Comparison of ENCODE assay signal across 21 cellular contexts in the genomic region with DNA sequence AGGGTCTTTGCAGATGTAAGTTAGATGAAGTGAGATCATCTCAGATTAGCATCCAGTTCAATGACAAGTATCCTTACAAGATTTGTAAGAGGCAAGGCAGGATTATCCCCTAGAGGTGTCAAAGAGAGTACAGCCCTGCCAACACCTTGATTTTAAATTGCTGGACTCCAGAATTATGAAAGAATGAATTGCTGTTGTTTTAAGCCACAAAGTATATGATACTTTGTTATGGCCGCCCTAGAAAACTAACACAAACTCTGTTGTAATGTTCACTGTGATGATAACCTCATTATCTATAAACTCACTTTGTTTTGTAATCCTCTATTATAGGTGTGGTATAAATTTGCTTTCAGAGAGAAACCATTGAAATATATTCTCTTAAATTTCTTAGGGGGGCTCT.
DNase-seq lines count a peak whose midpoint lies in the region; ATAC-seq, FAIRE-seq and TF ChIP-seq lines count a peak whose summit lies in the region.
"Had no signal": no experiment of that assay in that cellular context is flagged by ENCODE, and none has a peak within 500 bp of the region (broad histone marks: within the 10 kb centered on the region; RNA-seq: fewer than 3 reads in every experiment).

No MANE protein-coding gene starts in this region.

- no peak for TF ChIP-seq CTCF in D721Med (IDR thresholded peaks at IDR 0.05; ENCODE audit: insufficient read depth, missing control alignments)
- no peak for TF ChIP-seq CTCF in mucosa of descending colon (IDR thresholded peaks at IDR 0.05)

- H3K4me1 ChIP-seq in mucosa of descending colon (ENCODE audit: low read depth): peaks cover 7% of the 10 kb centered on the region
- H3K4me1 ChIP-seq: A549; BLaER1 treated with 17β-estradiol and CSF1 and Interleukin-3, amounts not matched to agents 10 nM and 100 nM had no signal

- no peaks in the 10 kb centered on the region for H3K36me3 ChIP-seq in mucosa of descending colon (ENCODE audit: low read depth)
- H3K36me3 ChIP-seq: BLaER1 treated with 17β-estradiol and CSF1 and Interleukin-3, amounts not matched to agents 10 nM and 100 nM had no signal

- H3K4me3 ChIP-seq in mucosa of descending colon: no peak overlapping the region
- H3K4me3 ChIP-seq: A549; BLaER1 treated with 17β-estradiol and CSF1 and Interleukin-3, amounts not matched to agents 10 nM and 100 nM had no signal

- intact Hi-C loops in mucosa of descending colon (cut with DNase I, micrococcal nuclease): no loop called here

- H3K9me3 ChIP-seq in mucosa of descending colon: no peaks in the 10 kb centered on the region
- H3K9me3 ChIP-seq: A549, Caco-2 had no signal

- ATAC-seq in mucosa of descending colon: peak; percentile 64
- ATAC-seq: A549; CD8-positive, alpha-beta T cell had no signal

- peak; percentile 94 for FAIRE-seq in D721Med (lab: Jason Lieb, UNC)
- FAIRE-seq: A549, GM12891, GM19239 had no signal

- DNase-seq in D721Med (ENCODE audit: insufficient read length, low spot score) (no peak), NCI-H82 treated with DMSO at 0.1 percent for 48 hours (lab: John Stamatoyannopoulos, UW; ENCODE audit: unreplicated experiment) (peak; percentile 40), mucosa of descending colon (no peak), GDM1 (lab: John Stamatoyannopoulos, UW) (no peak), NCI-H1436 (lab: John Stamatoyannopoulos, UW) (no peak)
- DNase-seq: AML-193; Caco-2; Calu3; CD4-positive, alpha-beta T cell; CD8-positive, alpha-beta T cell; DMS 273 treated with DMSO at 0.1 percent for 48 hours; DMS153; DMS53; DMS79; DND-41; EL; GF-D8 had no signal
